11 cellular contexts compared by ENCODE assay signal in genomic region chr1:183632087-183632486, GRCh38. TPM values are rescaled to one million over a fixed set of nuclear protein-coding genes. Genes with fewer than 3 reads are reported as not detected.
DNase-seq lines count a peak whose midpoint lies in the region; ATAC-seq and TF ChIP-seq lines count a peak whose summit lies in the region.
"Had no signal": no experiment of that assay in that cellular context is flagged by ENCODE, and none has a peak within 500 bp of the region (broad histone marks: within the 10 kb centered on the region; RNA-seq: fewer than 3 reads in every experiment).

No MANE protein-coding gene starts in this region.

- H3K4me3 ChIP-seq in DND-41 (ENCODE audit: low read depth in 1 of 2, low read length in 2 of 2) (peak overlapping the region; percentile 7 to 96; a peak in 2 of 4 replicates), MG63 (peak overlapping the region; percentile 78), osteoblast (ENCODE audit: insufficient read depth, low read length) (peak overlapping the region; percentile 93)
- no peak overlapping the region for H3K4me3 ChIP-seq in CD8-positive, alpha-beta T cell (ENCODE audit: low read depth, low read length)

- peak overlapping the region; percentile 96 for H3K4me2 ChIP-seq in DND-41 (ENCODE audit: insufficient read depth, low read length)
- H3K4me2 ChIP-seq in osteoblast (ENCODE audit: insufficient read depth, low read length): peak overlapping the region; percentile 87

- no peak overlapping the region for H2AFZ ChIP-seq in DND-41 (ENCODE audit: low read depth, low read length)
- H2AFZ ChIP-seq in osteoblast (ENCODE audit: low read length): no peak overlapping the region

- H3K9me3 ChIP-seq in DND-41 (ENCODE audit: insufficient read depth, low read length, severe bottlenecking): no peaks in the 10 kb centered on the region
- no peaks in the 10 kb centered on the region for H3K9me3 ChIP-seq in MG63
- H3K9me3 ChIP-seq in osteoblast (ENCODE audit: low read depth, low read length): no peaks in the 10 kb centered on the region
- no peaks in the 10 kb centered on the region for H3K9me3 ChIP-seq in CD8-positive, alpha-beta T cell (ENCODE audit: low read length)

- peaks cover 53% of the 10 kb centered on the region for H3K36me3 Mint-ChIP-seq in central memory CD8-positive, alpha-beta T cell (ENCODE audit: insufficient read depth)
- H3K36me3 Mint-ChIP-seq in CD8-positive, alpha-beta T cell: peaks cover 48% of the 10 kb centered on the region

- H3K27me3 ChIP-seq in DND-41 (ENCODE audit: insufficient read depth, low read length, poor library complexity) (peaks cover 3% of the 10 kb centered on the region), MG63 (peaks cover 2% of the 10 kb centered on the region; the same call in 1 of the 2 replicates), osteoblast (ENCODE audit: insufficient read depth, low read length) (no peaks in the 10 kb centered on the region)
- H3K27me3 ChIP-seq in CD8-positive, alpha-beta T cell (ENCODE audit: insufficient read depth, low read length): no peaks in the 10 kb centered on the region

- H3K79me2 ChIP-seq in DND-41 (ENCODE audit: insufficient read depth, low read length) (peaks cover 73% of the 10 kb centered on the region), osteoblast (ENCODE audit: insufficient read depth, low read length) (peaks cover 73% of the 10 kb centered on the region)

- H4K20me1 ChIP-seq in DND-41 (ENCODE audit: insufficient read depth, low read length) (peaks cover 33% of the 10 kb centered on the region), osteoblast (ENCODE audit: insufficient read depth, low read length) (peaks cover 28% of the 10 kb centered on the region)

- peaks cover 59% of the 10 kb centered on the region for H3K4me1 Mint-ChIP-seq in central memory CD8-positive, alpha-beta T cell
- H3K4me1 Mint-ChIP-seq in CD8-positive, alpha-beta T cell (ENCODE audit: low read depth): peaks cover 68% of the 10 kb centered on the region

- no peak for TF ChIP-seq CTCF in DND-41 (IDR thresholded peaks at IDR 0.05; ENCODE audit: borderline replicate concordance, extremely low read depth, low read length, poor library complexity, severe bottlenecking)
- no peak for TF ChIP-seq CTCF in osteoblast (IDR thresholded peaks at IDR 0.05; ENCODE audit: extremely low read depth, low read depth, low read length)
- TF ChIP-seq CTCF in CD8-positive, alpha-beta T cell (IDR thresholded peaks at IDR 0.05): no peak

- H3K36me3 ChIP-seq in DND-41 (ENCODE audit: insufficient read depth, low read length): peaks cover 54% of the 10 kb centered on the region
- peaks cover 50% of the 10 kb centered on the region for H3K36me3 ChIP-seq in MG63
- H3K36me3 ChIP-seq in osteoblast (ENCODE audit: insufficient read depth, low read length): peaks cover 41% of the 10 kb centered on the region
- H3K36me3 ChIP-seq in CD8-positive, alpha-beta T cell (ENCODE audit: insufficient read depth, low read length): peaks cover 23% of the 10 kb centered on the region

- DNase-seq in DND-41 (no peak), MG63 (no peak), osteoblast (ENCODE audit: insufficient read length, low spot score, missing footprints) (no peak), sciatic nerve (ENCODE audit: low spot score) (no peak), globus pallidus (ENCODE audit: low spot score) (no peak), glomerular visceral epithelial cell (ENCODE audit: extremely low spot score) (no peak)
- DNase-seq in central memory CD8-positive, alpha-beta T cell (ENCODE audit: low spot score in 2 of 2): no peak
- DNase-seq in CD8-positive, alpha-beta T cell: no peak
- DNase-seq: NCI-H2081 treated with DMSO at 0.1 percent for 48 hours had no signal

- intact Hi-C loops in sciatic nerve (cut with DNase I): no loop called here
- intact Hi-C loops in CD8-positive, alpha-beta T cell (cut with DNase I, micrococcal nuclease): loop anchor here (5.0 to 10.0 kb wide), 7 partner anchors 753 to 1523 kb away; partner anchors contain the start of genes C1orf21 (in 2 of the 2), RNF2 (in 2 of the 2), DHX9 (in 1 of the 2) and RNASEL (in 1 of the 2)

- H3K27ac ChIP-seq in DND-41 (ENCODE audit: low read length) (peak overlapping the region; percentile 23; the same call in 1 of the 2 replicates), osteoblast (ENCODE audit: low read depth, low read length) (peak overlapping the region; percentile 80)
- H3K27ac ChIP-seq in CD8-positive, alpha-beta T cell (ENCODE audit: low read depth, low read length): no peak overlapping the region

- POLR2A ChIA-PET in CD8-positive, alpha-beta T cell (lab: Charles Lee): interaction anchor here (0.7 kb wide), 1 partner anchor 33 kb away, joined by 4 read pairs; no protein-coding TSS in a partner anchor

- peak overlapping the region; percentile 95 for H3K9ac ChIP-seq in DND-41 (ENCODE audit: low read depth, low read length)

- H3K4me1 ChIP-seq in DND-41 (ENCODE audit: insufficient read depth, low read length) (peaks cover 60% of the 10 kb centered on the region), osteoblast (ENCODE audit: insufficient read depth, low read length) (peaks cover 51% of the 10 kb centered on the region)
- H3K4me1 ChIP-seq in CD8-positive, alpha-beta T cell (ENCODE audit: insufficient read depth, low read length): peaks cover 52% of the 10 kb centered on the region

- no peaks in the 10 kb centered on the region for H3K9me3 Mint-ChIP-seq in central memory CD8-positive, alpha-beta T cell
- H3K9me3 Mint-ChIP-seq in CD8-positive, alpha-beta T cell: no peaks in the 10 kb centered on the region

- H3K27me3 Mint-ChIP-seq in central memory CD8-positive, alpha-beta T cell: no peaks in the 10 kb centered on the region
- no peaks in the 10 kb centered on the region for H3K27me3 Mint-ChIP-seq in CD8-positive, alpha-beta T cell (ENCODE audit: low read depth)

- CTCF ChIA-PET in CD8-positive, alpha-beta T cell (lab: Charles Lee): interaction anchor here (1.2 to 2.2 kb wide), 3 partner anchors 9 to 53 kb away, joined by 3 to 6 read pairs (median 5); no protein-coding TSS in a partner anchor

- peak overlapping the region; percentile 36 for H3K4me3 Mint-ChIP-seq in central memory CD8-positive, alpha-beta T cell
- no peak overlapping the region for H3K4me3 Mint-ChIP-seq in CD8-positive, alpha-beta T cell

- no peak overlapping the region for H3K27ac Mint-ChIP-seq in central memory CD8-positive, alpha-beta T cell (ENCODE audit: low read depth)
- H3K27ac Mint-ChIP-seq in CD8-positive, alpha-beta T cell: no peak overlapping the region

- ATAC-seq in DND-41 (ENCODE audit: insufficient read depth, low read depth) (no peak), sciatic nerve (no peak)
- ATAC-seq in central memory CD8-positive, alpha-beta T cell (replicated peaks; ENCODE audit: extremely low read depth, poor library complexity, severe bottlenecking): no peak
- no peak for ATAC-seq in CD8-positive, alpha-beta T cell
- ATAC-seq: esophagus mucosa had no signal

RNA-seq across cellular contexts. Expression of gene ARPC5, which starts 3.5 kb away (rescaled TPM):
- total RNA-seq in MG63 (2014; rRNA removed; shearing (Covaris generic); ENCODE audit: low replicate concordance): 232 and 372 TPM in 2 replicates
- total RNA-seq in osteoblast: 156 and 157 TPM in 2 replicates
- 142 TPM for total RNA-seq in sciatic nerve
- 10 to 100 TPM; 14.2 to 17.1 TPM for total RNA-seq in CD8-positive, alpha-beta T cell

RNA-seq across cellular contexts. Expression of gene APOBEC4, which starts 21.0 kb away (rescaled TPM):
- total RNA-seq in MG63 (2014; rRNA removed; shearing (Covaris generic); ENCODE audit: low replicate concordance): not detected in 2 replicates
- total RNA-seq in osteoblast (under 0.01 TPM in 1 of 2 replicates, not detected in the other), sciatic nerve (not detected)
- not detected for total RNA-seq in CD8-positive, alpha-beta T cell
- total RNA-seq: esophagus mucosa, pulmonary artery endothelial cell had no signal

RNA-seq across cellular contexts. Expression of gene NCF2, which starts 41.8 kb away (rescaled TPM):
- total RNA-seq in MG63 (2014; rRNA removed; shearing (Covaris generic); ENCODE audit: low replicate concordance): 0.53 and 0.64 TPM in 2 replicates
- 0.88 and 2.2 TPM in 2 replicates for total RNA-seq in osteoblast
- total RNA-seq in sciatic nerve: 29.6 TPM
- 1 to 10 TPM; 1.3 to 1.4 TPM for total RNA-seq in CD8-positive, alpha-beta T cell
